20 cellular contexts compared by ENCODE assay signal in the genomic region with DNA sequence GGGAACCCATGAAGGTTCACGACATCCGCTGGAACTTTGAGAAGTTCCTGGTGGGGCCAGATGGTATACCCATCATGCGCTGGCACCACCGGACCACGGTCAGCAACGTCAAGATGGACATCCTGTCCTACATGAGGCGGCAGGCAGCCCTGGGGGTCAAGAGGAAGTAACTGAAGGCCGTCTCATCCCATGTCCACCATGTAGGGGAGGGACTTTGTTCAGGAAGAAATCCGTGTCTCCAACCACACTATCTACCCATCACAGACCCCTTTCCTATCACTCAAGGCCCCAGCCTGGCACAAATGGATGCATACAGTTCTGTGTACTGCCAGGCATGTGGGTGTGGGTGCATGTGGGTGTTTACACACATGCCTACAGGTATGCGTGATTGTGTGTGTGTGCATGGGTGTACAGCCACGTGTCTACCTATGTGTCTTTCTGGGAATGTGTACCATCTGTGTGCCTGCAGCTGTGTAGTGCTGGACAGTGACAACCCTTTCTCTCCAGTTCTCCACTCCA. TPM values are rescaled to one million over a fixed set of nuclear protein-coding genes. Genes with fewer than 3 reads are reported as not detected.
DNase-seq lines count a peak whose midpoint lies in the region; ATAC-seq and TF ChIP-seq lines count a peak whose summit lies in the region.
"Had no signal": no experiment of that assay in that cellular context is flagged by ENCODE, and none has a peak within 500 bp of the region (broad histone marks: within the 10 kb centered on the region; RNA-seq: fewer than 3 reads in every experiment).

No MANE protein-coding gene starts in this region.

- in situ Hi-C loops in GM13977 (cut with MboI; ENCODE audit: low pct_unique_long_range_greater_than_20kb, low sequenced_read_pairs, unreplicated experiment) = no loop called here

- peaks cover 79% of the 10 kb centered on the region for H3K4me1 ChIP-seq in lower lobe of right lung
- H3K4me1 ChIP-seq in subcutaneous abdominal adipose tissue (ENCODE audit: control insufficient read depth in 5 of 5, insufficient read depth in 5 of 5, low read length in 5 of 5) = peaks cover 42 to 87% (median 81%) of the 10 kb centered on the region in 5 donors

- H3K27ac ChIP-seq in lower lobe of right lung (peak overlapping the region; percentile 93), subcutaneous abdominal adipose tissue (ENCODE audit: low read depth, low read length) (peak overlapping the region; percentile 98)
- H3K27ac ChIP-seq: colonic mucosa, suprapubic skin had no signal

- no peaks in the 10 kb centered on the region for H3K27me3 Mint-ChIP-seq in activated T-helper 17 cell treated with anti-CD3 and anti-CD28 coated beads, Interleukin-2, amount 50 U/mL, for 72 hours
- H3K27me3 Mint-ChIP-seq: activated CD4-positive, alpha-beta memory T cell treated with anti-CD3 and anti-CD28 coated beads for 36 hours had no signal

- peaks cover 22% of the 10 kb centered on the region for H3K4me1 Mint-ChIP-seq in activated T-helper 17 cell treated with anti-CD3 and anti-CD28 coated beads, Interleukin-2, amount 50 U/mL, for 72 hours
- H3K4me1 Mint-ChIP-seq: WTC11 had no signal

- peak overlapping the region; percentile 60 for H3K27ac Mint-ChIP-seq in activated T-helper 17 cell treated with anti-CD3 and anti-CD28 coated beads, Interleukin-2, amount 50 U/mL, for 72 hours
- H3K27ac Mint-ChIP-seq: activated CD4-positive, alpha-beta memory T cell treated with anti-CD3 and anti-CD28 coated beads for 36 hours; HFFc6; WTC11 had no signal

- no peak overlapping the region for H3K4me3 Mint-ChIP-seq in activated T-helper 17 cell treated with anti-CD3 and anti-CD28 coated beads, Interleukin-2, amount 50 U/mL, for 72 hours
- H3K4me3 Mint-ChIP-seq: activated CD4-positive, alpha-beta memory T cell treated with anti-CD3 and anti-CD28 coated beads for 36 hours; CD4-positive, CD25-positive, alpha-beta regulatory T cell; HFFc6; WTC11 had no signal

- no peaks in the 10 kb centered on the region for H3K9me3 ChIP-seq in lower lobe of right lung
- no peaks in the 10 kb centered on the region for H3K9me3 ChIP-seq in subcutaneous abdominal adipose tissue (ENCODE audit: control insufficient read depth in 5 of 5, low read length in 5 of 5)
- H3K9me3 ChIP-seq: adrenal gland, colonic mucosa, suprapubic skin had no signal

- H3K9ac ChIP-seq in subcutaneous abdominal adipose tissue (ENCODE audit: low read length in 5 of 5) = peak overlapping the region in 2 of 5 donors; percentile 53 to 64

- H3K9me3 Mint-ChIP-seq in activated T-helper 17 cell treated with anti-CD3 and anti-CD28 coated beads, Interleukin-2, amount 50 U/mL, for 72 hours = no peaks in the 10 kb centered on the region
- H3K9me3 Mint-ChIP-seq: activated CD4-positive, alpha-beta memory T cell treated with anti-CD3 and anti-CD28 coated beads for 36 hours; CD4-positive, CD25-positive, alpha-beta regulatory T cell; HFFc6; WTC11 had no signal

- TF ChIP-seq POLR2A in GM19099 (IDR thresholded peaks at IDR 0.05; ENCODE audit: extremely low read depth, insufficient read length, low read depth) = peak; percentile 28

- H3K27me3 ChIP-seq in lower lobe of right lung (ENCODE audit: low read depth) (no peaks in the 10 kb centered on the region), subcutaneous abdominal adipose tissue (ENCODE audit: control insufficient read depth in 5 of 5, insufficient read depth in 4 of 5, low read length in 5 of 5) (no peaks in the 10 kb centered on the region)
- H3K27me3 ChIP-seq: adrenal gland, colonic mucosa, suprapubic skin had no signal

- ATAC-seq in activated T-helper 17 cell treated with anti-CD3 and anti-CD28 coated beads, Interleukin-2, amount 50 U/mL, for 72 hours (replicated peaks) = peak; percentile 20
- ATAC-seq in lower lobe of right lung (no peak), GM18909 (IDR thresholded peaks at IDR 0.05; ENCODE audit: poor library complexity, unreplicated experiment) (no peak)
- ATAC-seq in activated CD4-positive, CD25-positive, alpha-beta regulatory T cell treated with anti-CD3 and anti-CD28 coated beads, Interleukin-2, amount 50 U/mL, for 24 hours = no peak
- ATAC-seq: WTC11 had no signal

- H3K4me3 ChIP-seq in lower lobe of right lung (no peak overlapping the region), subcutaneous abdominal adipose tissue (ENCODE audit: low read depth in 1 of 5, low read length in 5 of 5) (no peak overlapping the region)
- H3K4me3 ChIP-seq: adrenal gland, colonic mucosa, skin epidermis, suprapubic skin had no signal

- no peak for DNase-seq in lower lobe of right lung
- no peak for DNase-seq in GM13977 (ENCODE audit: low spot score)
- DNase-seq: activated CD4-positive, alpha-beta memory T cell treated with anti-CD3 and anti-CD28 coated beads for 36 hours; activated effector memory CD4-positive, alpha-beta T cell treated with anti-CD3 and anti-CD28 coated beads, Interleukin-2, amount 50 U/mL, for 16 hours; adrenal gland; CD4-positive, CD25-positive, alpha-beta regulatory T cell; colonic mucosa; HFFc6; IMR-90; NCI-H446; stimulated activated CD4-positive, alpha-beta T cell treated with anti-CD3 and anti-CD28 coated beads, Interleukin-2, amount 100 ng/mL, for 24 hours had no signal

- H3K36me3 ChIP-seq in lower lobe of right lung = peaks cover 92% of the 10 kb centered on the region
- H3K36me3 ChIP-seq in subcutaneous abdominal adipose tissue (ENCODE audit: control insufficient read depth in 5 of 5, insufficient read depth in 5 of 5, low read length in 5 of 5) = peaks cover 0 to 89% (median 76%) of the 10 kb centered on the region in 5 donors

- TF ChIP-seq CTCF in lower lobe of right lung (IDR thresholded peaks at IDR 0.05) = no peak
- no peak for TF ChIP-seq CTCF in GM13977 (IDR thresholded peaks at IDR 0.05; ENCODE audit: extremely low read depth, insufficient read depth, missing control alignments)

- intact Hi-C loops in lower lobe of right lung (cut with DNase I) = no loop called here

- peaks cover 88% of the 10 kb centered on the region for H3K36me3 Mint-ChIP-seq in activated T-helper 17 cell treated with anti-CD3 and anti-CD28 coated beads, Interleukin-2, amount 50 U/mL, for 72 hours (ENCODE audit: low read depth)

RNA-seq across cellular contexts. Expression of a gene that starts 7.6 kb away (rescaled TPM):
- total RNA-seq in activated T-helper 17 cell treated with anti-CD3 and anti-CD28 coated beads, Interleukin-2, amount 50 U/mL, for 72 hours = not detected
- 855 TPM for total RNA-seq in lower lobe of right lung
- total RNA-seq: activated CD4-positive, alpha-beta memory T cell treated with anti-CD3 and anti-CD28 coated beads for 36 hours; OCI-LY7 had no signal

RNA-seq across cellular contexts. Expression of a gene that starts 52.8 kb away (rescaled TPM):
- total RNA-seq in activated T-helper 17 cell treated with anti-CD3 and anti-CD28 coated beads, Interleukin-2, amount 50 U/mL, for 72 hours = 100 to 1,000 TPM; 316 to 609 TPM
- total RNA-seq in lower lobe of right lung = 99.6 TPM

Comparison
In these comparisons a context has a peak if more than half of its experiments do, and no peak if none do; other contexts are left out.
1. RNA of a gene that starts 7.6 kb away (total RNA-seq): 855 TPM in lower lobe of right lung (single experiment); not detected in activated T-helper 17 cell treated with anti-CD3 and anti-CD28 coated beads, Interleukin-2, amount 50 U/mL, for 72 hours; every median in the first group is over 100 times any median in the second.